15 cellular contexts compared by ENCODE assay signal in the genomic region with DNA sequence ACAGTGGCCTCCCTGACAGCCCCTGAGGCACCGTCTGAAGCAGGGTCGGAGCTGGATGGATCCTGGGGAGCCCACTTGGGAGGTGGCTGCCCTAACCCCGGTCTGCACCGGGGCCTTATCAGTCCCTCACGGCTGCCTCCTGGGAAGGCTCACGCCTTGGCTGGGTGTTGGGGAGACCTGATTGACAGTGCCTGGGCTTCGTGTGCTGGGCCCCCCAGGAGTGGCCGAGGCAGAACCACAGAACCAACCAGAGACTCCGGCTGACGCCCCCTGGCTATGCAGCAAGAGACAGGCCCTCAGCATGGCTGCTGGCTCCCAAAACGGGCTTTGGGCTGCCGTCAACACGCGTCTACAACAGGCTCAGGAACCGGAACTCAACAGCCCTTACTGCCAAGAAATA.
DNase-seq lines count a peak whose midpoint lies in the region; ATAC-seq and TF ChIP-seq lines count a peak whose summit lies in the region.
"Had no signal": no experiment of that assay in that cellular context is flagged by ENCODE, and none has a peak within 500 bp of the region (broad histone marks: within the 10 kb centered on the region; RNA-seq: fewer than 3 reads in every experiment).

No MANE protein-coding gene starts in this region.

- H3K9me3 ChIP-seq in right cardiac atrium (ENCODE audit: control insufficient read depth, low read length): no peaks in the 10 kb centered on the region
- H3K9me3 ChIP-seq in mucosa of descending colon: no peaks in the 10 kb centered on the region
- H3K9me3 ChIP-seq: A549, HAP-1 had no signal

- H3K36me3 ChIP-seq in mucosa of descending colon (ENCODE audit: low read depth): no peaks in the 10 kb centered on the region
- H3K36me3 ChIP-seq: HAP-1 had no signal

- H3K27ac ChIP-seq in right cardiac atrium (ENCODE audit: low read length): no peak overlapping the region
- H3K27ac ChIP-seq: 22Rv1, A549, C4-2B had no signal

- TF ChIP-seq CTCF in mucosa of descending colon (IDR thresholded peaks at IDR 0.05): no peak

- intact Hi-C loops in Right ventricle myocardium inferior (cut with DNase I): no loop called here
- intact Hi-C loops in right cardiac atrium (cut with DNase I): no loop called here
- intact Hi-C loops in mucosa of descending colon (cut with DNase I, micrococcal nuclease): no loop called here
- intact Hi-C loops in posterior vena cava (cut with DNase I): no loop called here

- ATAC-seq in Right ventricle myocardium inferior (no peak), right cardiac atrium (no peak), esophagus mucosa (peak; percentile 34), mucosa of descending colon (no peak), GM18867 (IDR thresholded peaks at IDR 0.05; ENCODE audit: unreplicated experiment) (no peak)
- ATAC-seq: A549 had no signal

- no peaks in the 10 kb centered on the region for H3K4me1 ChIP-seq in right cardiac atrium (ENCODE audit: control insufficient read depth, insufficient read depth, low read length)
- no peaks in the 10 kb centered on the region for H3K4me1 ChIP-seq in mucosa of descending colon (ENCODE audit: low read depth)
- H3K4me1 ChIP-seq: A549, Caco-2, HAP-1 had no signal

- DNase-seq in Right ventricle myocardium inferior (ENCODE audit: missing footprints) (peak; percentile 8), right cardiac atrium (no peak), mucosa of descending colon (peak in 2 of 3 donors; percentile 4 to 30), posterior vena cava (ENCODE audit: low spot score) (peak; percentile 76), GM19240 (ENCODE audit: insufficient read length, low spot score) (no peak)
- no peak for DNase-seq in effector CD8-positive, alpha-beta T cell (lab: John Stamatoyannopoulos, UW)
- DNase-seq: AML-193; Caco-2; CD4-positive, alpha-beta T cell had no signal

- no peak overlapping the region for H3K4me3 ChIP-seq in right cardiac atrium (ENCODE audit: low read length)
- H3K4me3 ChIP-seq in mucosa of descending colon: no peak overlapping the region
- H3K4me3 ChIP-seq: A549, HAP-1 had no signal

- no peaks in the 10 kb centered on the region for H3K27me3 ChIP-seq in right cardiac atrium (ENCODE audit: control insufficient read depth, insufficient read depth)

- WGBS in right cardiac atrium: 58% methylated on average over 15 of the region's 15 CpGs

Comparison
In these comparisons a context has a peak if more than half of its experiments do, and no peak if none do; other contexts are left out.
1. DNase-seq: peak in Right ventricle myocardium inferior (single experiment), mucosa of descending colon (2 of 3) and posterior vena cava (single experiment); none in right cardiac atrium (0 of 3), GM19240 (single experiment) and effector CD8-positive, alpha-beta T cell (single experiment).